ENCODE assay signal across 8 cellular contexts in the genomic region with DNA sequence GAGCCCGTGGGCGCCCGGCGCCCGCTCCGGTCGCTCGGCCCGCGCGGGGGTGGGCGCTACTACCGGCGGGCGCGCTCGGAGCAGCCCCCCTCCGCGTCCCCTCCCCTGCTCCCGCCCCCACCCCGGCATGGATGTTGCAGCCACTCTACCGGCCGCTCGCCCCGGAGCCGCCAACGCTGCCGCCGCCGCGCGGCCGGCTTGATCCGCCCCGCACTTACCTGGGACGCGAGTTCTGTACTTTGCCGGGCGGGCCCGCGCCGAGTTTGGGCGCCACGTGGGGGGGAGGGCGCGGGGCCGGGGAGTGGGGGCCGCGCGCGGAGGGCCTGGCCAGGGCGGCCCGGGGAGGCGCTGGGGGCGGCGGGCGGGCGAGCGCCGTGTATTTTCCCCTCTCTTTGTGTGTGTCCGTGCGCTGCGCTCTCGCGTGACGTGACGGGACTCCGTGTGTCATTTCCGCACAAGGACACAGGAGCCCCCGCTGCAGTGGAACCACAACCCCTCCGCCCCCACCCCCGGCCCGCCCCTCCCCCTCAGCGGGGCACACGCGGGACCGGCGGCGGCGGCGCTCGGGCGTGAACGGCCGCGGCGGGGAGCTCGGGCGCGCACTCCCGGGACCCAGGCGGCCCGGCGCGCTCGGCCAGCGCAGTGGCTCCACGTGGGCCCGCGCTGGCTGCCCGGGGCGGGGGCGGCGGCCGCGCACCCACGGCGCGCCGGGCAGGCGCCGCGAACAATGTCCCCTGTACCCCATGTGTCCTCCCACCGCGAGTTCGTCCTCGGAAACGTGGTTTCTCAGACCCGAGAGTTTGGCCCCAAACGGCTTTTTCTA. TPM values are rescaled to one million over a fixed set of nuclear protein-coding genes. Genes with fewer than 3 reads are reported as not detected.
DNase-seq lines count a peak whose midpoint lies in the region; ATAC-seq, FAIRE-seq and TF ChIP-seq lines count a peak whose summit lies in the region.

BEND3 (minus strand) TSS at position 644 of the 823 bp plus-strand sequence. CDS start 16,230 bp downstream, outside the sequence.

- H3K9me2 ChIP-seq in neural cell (ENCODE audit: insufficient read depth, low read length), result no peaks in the 10 kb centered on the region

- peak within 1 kb of the TSS; percentile 86 for H3K27ac ChIP-seq in neural cell (ENCODE audit: low read length)

- no peak for FAIRE-seq in urothelium cell line (lab: Jason Lieb, UNC)
- FAIRE-seq in HTR-8/SVneo (lab: Jason Lieb, UNC), result no peak

- peaks cover 17% of the 10 kb centered on the region for H3K79me2 ChIP-seq in neural cell (replicated peaks; ENCODE audit: insufficient read depth, low read length)

- TF ChIP-seq CTCF in GM13977 (IDR thresholded peaks at IDR 0.05; ENCODE audit: extremely low read depth, insufficient read depth, missing control alignments) (peak; percentile 8), fibroblast of villous mesenchyme (IDR thresholded peaks at IDR 0.05; ENCODE audit: insufficient read depth, low read depth, low read length) (no peak), neural cell (IDR thresholded peaks at IDR 0.05; ENCODE audit: poor library complexity, severe bottlenecking) (no peak)

- no peak for TF ChIP-seq RAD21 in neural cell (conservative IDR thresholded peaks at IDR 0.05)

- DNase-seq in GM13977 (ENCODE audit: low spot score) (peak; percentile 78), NCI-H2171 treated with DMSO at 0.1 percent for 48 hours (lab: John Stamatoyannopoulos, UW) (peak; percentile 42), activated T-helper 1 cell treated with Interleukin-2 at 50 U/mL for 16 hours (ENCODE audit: low read depth) (peak; percentile 13), fibroblast of villous mesenchyme (ENCODE audit: low read depth) (no peak), urothelium cell line (ENCODE audit: low spot score) (peak; percentile 33), HTR-8/SVneo (ENCODE audit: insufficient read length, low spot score) (no peak)

- H3K4me3 ChIP-seq in fibroblast of villous mesenchyme (ENCODE audit: low read depth, low read length), result peak within 1 kb of the TSS; percentile 64
- peak within 1 kb of the TSS; percentile 89 for H3K4me3 ChIP-seq in neural cell (ENCODE audit: low read length)

- H3K27me3 ChIP-seq in neural cell (ENCODE audit: insufficient read depth, low read depth, low read length), result no peaks in the 10 kb centered on the region

- no peaks in the 10 kb centered on the region for H3K9me3 ChIP-seq in neural cell (ENCODE audit: low read length)

- in situ Hi-C loops in GM13977 (cut with MboI; ENCODE audit: low pct_unique_long_range_greater_than_20kb, low sequenced_read_pairs, unreplicated experiment), result no loop called here

- peak; percentile 23 for ATAC-seq in HG02588 (IDR thresholded peaks at IDR 0.05; ENCODE audit: unreplicated experiment)

- peak within 1 kb of the TSS; percentile 32 for H2AFZ ChIP-seq in neural cell (ENCODE audit: low read depth, low read length)

- H3K4me2 ChIP-seq in neural cell (ENCODE audit: low read length), result peak within 1 kb of the TSS; percentile 97

- peak within 1 kb of the TSS; percentile 79 for H3K9ac ChIP-seq in neural cell (ENCODE audit: low read length)

- no peaks in the 10 kb centered on the region for H4K20me1 ChIP-seq in neural cell (ENCODE audit: insufficient read depth)

- H3F3A ChIP-seq in neural cell (ENCODE audit: insufficient read depth, low read length, poor library complexity, severe bottlenecking), result peaks cover 7% of the 10 kb centered on the region

- TF ChIP-seq EP300 in neural cell (conservative IDR thresholded peaks at IDR 0.05; ENCODE audit: poor library complexity, severe bottlenecking), result no peak

- no peaks in the 10 kb centered on the region for H3K36me3 ChIP-seq in neural cell (ENCODE audit: insufficient read depth, low read length)

TF ChIP-seq in neural cell, 6 proteins besides CTCF, POLR2A, EP300 and RAD21:
- TF ChIP-seq REST (IDR thresholded peaks at IDR 0.05; ENCODE audit: borderline replicate concordance) (peak; percentile 3), POLR2AphosphoS5 (IDR thresholded peaks at IDR 0.05) (peak; percentile 39), EZH2 (IDR thresholded peaks at IDR 0.05; ENCODE audit: borderline replicate concordance, insufficient read depth, low read length, poor library complexity, severe bottlenecking) (no peak)

RNA-seq across cellular contexts. Expression of gene BEND3, which starts in this region (rescaled TPM):
- 3.5 and 4.2 TPM in 2 replicates for total RNA-seq in fibroblast of villous mesenchyme
- 5.7 and 6.0 TPM in 2 replicates for polyA plus RNA-seq in neural cell
- 17.3 and 17.7 TPM in 2 replicates for polyA minus RNA-seq in neural cell

Comparison
In these comparisons a context has a peak if more than half of its experiments do, and no peak if none do; other contexts are left out.
1. DNase-seq: peak in GM13977 (single experiment), NCI-H2171 treated with DMSO at 0.1 percent for 48 hours (single experiment), activated T-helper 1 cell treated with Interleukin-2 at 50 U/mL for 16 hours (single experiment) and urothelium cell line (single experiment); none in fibroblast of villous mesenchyme (single experiment) and HTR-8/SVneo (single experiment).